ENCODE assay signal across 8 cellular contexts in the genomic region with DNA sequence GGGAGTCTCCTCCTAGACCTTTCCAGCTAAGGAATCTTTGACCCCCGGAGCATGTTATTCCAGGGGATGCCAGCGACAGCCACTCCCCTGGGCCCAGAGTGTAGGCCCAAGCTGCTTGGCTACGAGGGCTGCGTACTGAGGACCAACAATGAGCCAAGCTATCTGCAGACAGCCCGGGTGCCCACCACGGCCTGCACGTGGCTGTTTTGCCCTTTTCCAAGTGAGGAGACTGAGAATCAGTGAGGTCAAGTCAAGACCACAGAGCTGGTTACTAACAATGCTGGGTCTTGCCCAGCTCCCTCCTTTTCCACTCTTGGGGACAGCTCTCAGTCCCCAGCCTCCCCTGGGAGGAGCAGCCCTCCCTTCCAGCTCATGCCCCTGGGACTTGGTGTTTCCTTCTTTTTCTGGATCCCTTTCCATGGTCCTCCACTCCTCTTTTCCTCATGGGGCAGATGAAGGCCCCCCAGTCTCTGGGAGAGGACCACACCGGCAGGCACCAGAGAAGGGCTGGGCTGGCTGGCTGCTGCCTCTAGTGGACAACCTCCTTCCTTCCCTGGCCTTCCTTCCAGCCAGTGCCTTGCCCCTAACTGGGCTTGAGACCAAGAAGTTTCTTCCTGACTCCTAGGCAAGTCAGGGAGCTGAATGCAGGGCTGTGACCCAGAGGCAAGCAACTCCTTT. TPM values are rescaled to one million over a fixed set of nuclear protein-coding genes. Genes with fewer than 3 reads are reported as not detected.
DNase-seq lines count a peak whose midpoint lies in the region; ATAC-seq and TF ChIP-seq lines count a peak whose summit lies in the region.

No MANE protein-coding gene starts in this region.

- DNase-seq in DMS114 treated with DMSO at 0.1 percent for 48 hours (lab: John Stamatoyannopoulos, UW; ENCODE audit: unreplicated experiment) (peak; percentile 3), NCI-H226 (peak; percentile 41), fibroblast of the conjunctiva (ENCODE audit: low read depth) (peak; percentile 46), osteocyte (ENCODE audit: extremely low spot score, unreplicated experiment) (no peak), GM10248 (ENCODE audit: extremely low spot score) (no peak), NCI-H187 treated with DMSO at 0.1 percent for 48 hours (lab: John Stamatoyannopoulos, UW) (no peak)

- H3K27me3 Mint-ChIP-seq in osteocyte (ENCODE audit: unreplicated experiment): peaks cover 9% of the 10 kb centered on the region

- ATAC-seq in HG03442 (IDR thresholded peaks at IDR 0.05; ENCODE audit: unreplicated experiment) (no peak), GM19324 (IDR thresholded peaks at IDR 0.05; ENCODE audit: low FRiP score, unreplicated experiment) (no peak)

- H3K27ac Mint-ChIP-seq in osteocyte (ENCODE audit: unreplicated experiment): no peak overlapping the region

- peak overlapping the region; percentile 59 for H3K4me3 Mint-ChIP-seq in osteocyte (ENCODE audit: unreplicated experiment)

- no peaks in the 10 kb centered on the region for H3K36me3 Mint-ChIP-seq in osteocyte (ENCODE audit: unreplicated experiment)

- H3K4me1 Mint-ChIP-seq in osteocyte (ENCODE audit: unreplicated experiment): peaks cover 12% of the 10 kb centered on the region

- POLR2A ChIA-PET in GM10248 (lab: Yijun Ruan, JAX): no interaction called here

- TF ChIP-seq CTCF in osteocyte (IDR thresholded peaks at IDR 0.05) (peak; percentile 62), GM10248 (IDR thresholded peaks at IDR 0.05; ENCODE audit: control extremely low read depth, extremely low read depth, low read depth, missing control alignments) (no peak)

- peaks cover under 1% of the 10 kb centered on the region for H3K9me3 Mint-ChIP-seq in osteocyte (ENCODE audit: unreplicated experiment)

- CTCF ChIA-PET in GM10248 (lab: Yijun Ruan, JAX): interaction anchor here (1.9 kb wide), 1 partner anchor 41 kb away, joined by 4 read pairs; no protein-coding TSS in a partner anchor

RNA-seq across cellular contexts. Expression of a gene that starts 0.6 kb away (rescaled TPM):
- total RNA-seq in osteocyte: 0.64 and 0.68 TPM in 2 replicates

Comparison
In these comparisons a context has a peak if more than half of its experiments do, and no peak if none do; other contexts are left out.
1. DNase-seq: peak in DMS114 treated with DMSO at 0.1 percent for 48 hours (single experiment), NCI-H226 (single experiment) and fibroblast of the conjunctiva (single experiment); none in osteocyte (single experiment), GM10248 (single experiment) and NCI-H187 treated with DMSO at 0.1 percent for 48 hours (single experiment).